9 cellular contexts compared by ENCODE assay signal in the genomic region with DNA sequence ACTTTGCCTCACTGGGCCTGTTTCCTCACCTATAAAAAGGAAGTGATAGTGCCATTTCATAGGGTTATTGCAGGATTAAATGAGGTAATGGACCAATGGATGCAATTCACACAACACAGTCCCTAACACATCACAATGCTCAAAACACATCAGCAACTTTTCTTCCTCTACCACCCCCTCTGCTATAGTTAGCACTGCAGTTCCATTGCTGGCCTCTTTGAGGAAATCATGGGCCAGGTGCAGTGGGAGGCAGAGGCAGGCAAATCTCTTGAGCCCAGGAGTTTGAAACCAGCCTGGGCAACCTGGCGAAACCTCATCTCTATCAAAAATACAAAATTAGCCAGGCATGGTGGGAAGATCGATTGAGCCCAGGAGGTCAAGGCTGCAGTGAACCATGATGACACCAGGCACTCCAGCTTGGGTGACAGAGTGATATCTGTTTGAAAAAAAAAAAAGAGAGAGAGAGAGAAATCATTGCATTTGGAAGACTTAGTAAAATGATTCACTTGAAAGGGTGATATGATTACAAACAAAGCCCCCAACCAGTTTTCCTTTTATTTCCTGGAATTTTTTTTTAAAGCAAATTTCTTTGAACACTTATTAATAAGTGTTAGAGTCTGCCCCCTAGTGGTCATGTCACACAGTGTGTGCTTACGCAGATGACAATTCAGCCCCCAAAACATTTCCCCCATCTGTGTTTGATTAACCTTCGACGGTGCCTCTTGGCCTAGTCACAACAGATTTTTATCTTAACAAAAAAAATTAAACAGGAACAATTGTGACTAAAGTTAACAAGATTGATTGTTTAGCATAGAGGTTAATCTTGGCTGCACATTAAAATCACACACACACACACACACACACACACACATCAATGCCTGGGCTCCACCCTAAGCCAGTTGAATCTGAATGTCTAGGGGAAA.
DNase-seq lines count a peak whose midpoint lies in the region; ATAC-seq and TF ChIP-seq lines count a peak whose summit lies in the region.
"Had no signal": no experiment of that assay in that cellular context is flagged by ENCODE, and none has a peak within 500 bp of the region (broad histone marks: within the 10 kb centered on the region; RNA-seq: fewer than 3 reads in every experiment).

No MANE protein-coding gene starts in this region.

- H3K4me3 Mint-ChIP-seq in CD4-positive, alpha-beta memory T cell = no peak overlapping the region
- H3K4me3 Mint-ChIP-seq in T-helper 17 cell (no peak overlapping the region), nephron progenitor cell (no peak overlapping the region)
- H3K4me3 Mint-ChIP-seq: T-helper 1 cell treated with Interleukin-12 subunit alpha and Interleukin-12 subunit beta and Interleukin-4 antibody, amounts not matched to agents 30 μg/mL and 1 μg/mL, for 36 hours had no signal

- peaks cover 6 to 9% of the 10 kb centered on the region in 2 donors for H3K27me3 Mint-ChIP-seq in CD4-positive, alpha-beta memory T cell
- H3K27me3 Mint-ChIP-seq in T-helper 17 cell = peaks cover 62% of the 10 kb centered on the region
- H3K27me3 Mint-ChIP-seq in nephron progenitor cell (ENCODE audit: low read depth, poor library complexity) = peaks cover 11% of the 10 kb centered on the region

- POLR2A ChIA-PET in CD4-positive, alpha-beta memory T cell (lab: Charles Lee; ENCODE audit: partially characterized antibody) = no interaction called here

- no peaks in the 10 kb centered on the region for H3K36me3 Mint-ChIP-seq in CD4-positive, alpha-beta memory T cell
- no peaks in the 10 kb centered on the region for H3K36me3 Mint-ChIP-seq in T-helper 17 cell (ENCODE audit: low read depth)
- no peaks in the 10 kb centered on the region for H3K36me3 Mint-ChIP-seq in nephron progenitor cell (ENCODE audit: low read depth)

- no peaks in the 10 kb centered on the region for H3K36me3 ChIP-seq in CD4-positive, alpha-beta memory T cell (ENCODE audit: insufficient read depth, low read length)

- no peak overlapping the region for H3K27ac ChIP-seq in CD4-positive, alpha-beta memory T cell (ENCODE audit: low read depth, low read length)

- peak in 4 of 5 donors; percentile 9 to 27 (median 18) for DNase-seq in CD4-positive, alpha-beta memory T cell
- DNase-seq in LHCN-M2 (ENCODE audit: low read depth) (peak; percentile 34), T-helper 17 cell (peak in 1 of 3 donors; percentile 5), epithelial cell of esophagus (ENCODE audit: low read depth) (peak; percentile 72), nephron progenitor cell (peak; percentile 47)

- no peaks in the 10 kb centered on the region for H3K4me1 ChIP-seq in CD4-positive, alpha-beta memory T cell (ENCODE audit: insufficient read depth, low read length)

- H3K4me1 Mint-ChIP-seq in CD4-positive, alpha-beta memory T cell = no peaks in the 10 kb centered on the region
- peaks cover 2% of the 10 kb centered on the region for H3K4me1 Mint-ChIP-seq in T-helper 17 cell
- peaks cover 16% of the 10 kb centered on the region for H3K4me1 Mint-ChIP-seq in nephron progenitor cell

- peak; percentile 74 for TF ChIP-seq CTCF in epithelial cell of esophagus (IDR thresholded peaks at IDR 0.05; ENCODE audit: insufficient read depth, low read depth, low read length, missing control alignments)
- TF ChIP-seq CTCF in nephron progenitor cell (IDR thresholded peaks at IDR 0.05) = peak; percentile 80

- no peaks in the 10 kb centered on the region for H3K27me3 ChIP-seq in CD4-positive, alpha-beta memory T cell (ENCODE audit: insufficient read depth, low read length)

- H3K27ac Mint-ChIP-seq in CD4-positive, alpha-beta memory T cell = no peak overlapping the region
- no peak overlapping the region for H3K27ac Mint-ChIP-seq in T-helper 17 cell
- H3K27ac Mint-ChIP-seq in nephron progenitor cell = no peak overlapping the region
- H3K27ac Mint-ChIP-seq: T-helper 1 cell treated with Interleukin-12 subunit alpha and Interleukin-12 subunit beta and Interleukin-4 antibody, amounts not matched to agents 30 μg/mL and 1 μg/mL, for 36 hours had no signal

- intact Hi-C loops in CD4-positive, alpha-beta memory T cell (cut with micrococcal nuclease) = no loop called here

- CTCF ChIA-PET in CD4-positive, alpha-beta memory T cell (lab: Charles Lee; ENCODE audit: partially characterized antibody) = interaction anchor here (0.8 to 3.6 kb wide), 6 partner anchors 8 to 32 kb away, joined by 3 to 17 read pairs (median 12); no protein-coding TSS in a partner anchor

- no peaks in the 10 kb centered on the region for H3K9me3 ChIP-seq in CD4-positive, alpha-beta memory T cell (ENCODE audit: control insufficient read depth in 1 of 2, low read length in 2 of 2)
- no peaks in the 10 kb centered on the region for H3K9me3 ChIP-seq in T-helper 17 cell (ENCODE audit: control insufficient read depth, low read length, poor library complexity, severe bottlenecking)

- H3K4me3 ChIP-seq in CD4-positive, alpha-beta memory T cell (ENCODE audit: low read length in 2 of 2) = no peak overlapping the region
- no peak overlapping the region for H3K4me3 ChIP-seq in epithelial cell of esophagus (ENCODE audit: low read length)

- ATAC-seq in GM18907 (IDR thresholded peaks at IDR 0.05; ENCODE audit: unreplicated experiment) (peak; percentile 75), T-helper 17 cell (peak; percentile 47), GM21360 (IDR thresholded peaks at IDR 0.05; ENCODE audit: unreplicated experiment) (no peak), HG03108 (IDR thresholded peaks at IDR 0.05; ENCODE audit: unreplicated experiment) (no peak)

- H3K9me3 Mint-ChIP-seq in CD4-positive, alpha-beta memory T cell = no peaks in the 10 kb centered on the region
- no peaks in the 10 kb centered on the region for H3K9me3 Mint-ChIP-seq in nephron progenitor cell
- H3K9me3 Mint-ChIP-seq: T-helper 1 cell treated with Interleukin-12 subunit alpha and Interleukin-12 subunit beta and Interleukin-4 antibody, amounts not matched to agents 30 μg/mL and 1 μg/mL, for 36 hours had no signal

Comparison
In these comparisons a context has a peak if more than half of its experiments do, and no peak if none do; other contexts are left out.
1. ATAC-seq: peak in GM18907 (single experiment) and T-helper 17 cell (single experiment); none in GM21360 (single experiment) and HG03108 (single experiment).